Comparison of ENCODE assay signal across 17 cellular contexts in the genomic region with DNA sequence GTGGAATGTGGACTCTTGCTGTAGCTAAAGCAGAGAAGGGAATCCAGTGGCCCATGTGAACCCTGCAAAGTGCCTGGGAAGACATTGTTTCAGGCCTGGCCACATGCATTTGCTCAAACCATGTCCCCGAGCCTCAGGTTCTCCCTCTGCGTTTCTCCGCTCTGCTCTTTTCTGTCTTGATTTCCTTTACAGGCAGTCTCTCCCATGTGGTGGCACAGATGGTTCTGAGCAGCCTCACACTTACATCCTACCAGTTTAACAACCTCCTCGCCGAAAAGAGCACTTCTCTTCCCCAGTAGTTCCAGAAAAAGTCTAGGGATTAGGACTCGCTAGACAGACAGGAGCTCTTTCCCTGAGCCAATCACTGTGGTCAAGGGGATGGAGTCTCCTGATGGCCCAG. TPM values are rescaled to one million over a fixed set of nuclear protein-coding genes. Genes with fewer than 3 reads are reported as not detected.
DNase-seq lines count a peak whose midpoint lies in the region; ATAC-seq and TF ChIP-seq lines count a peak whose summit lies in the region.
"Had no signal": no experiment of that assay in that cellular context is flagged by ENCODE, and none has a peak within 500 bp of the region (broad histone marks: within the 10 kb centered on the region; RNA-seq: fewer than 3 reads in every experiment).

No MANE protein-coding gene starts in this region.

- DNase-seq in middle frontal gyrus (ENCODE audit: extremely low spot score, low spot score): peak; percentile 39
- no peak for DNase-seq in transverse colon
- DNase-seq in mucosa of descending colon: no peak
- DNase-seq in T-helper 2 cell treated with Interferon-gamma antibody and Interleukin-4, amounts not matched to agents 5 μg/mL and 100 μg/mL, for 36 hours (ENCODE audit: low spot score): no peak
- DNase-seq in breast epithelium (ENCODE audit: low spot score in 2 of 2): no peak
- DNase-seq: AML-193; CD4-positive, alpha-beta memory T cell; DMS153; DMS79; GDM1; HCEC 1CT; IMR-90 had no signal

- TF ChIP-seq EP300 in transverse colon (IDR thresholded peaks at IDR 0.05; ENCODE audit: low read depth): no peak

- peaks cover 5% of the 10 kb centered on the region for H3K9me3 Mint-ChIP-seq in T-helper 2 cell treated with Interferon-gamma antibody and Interleukin-4, amounts not matched to agents 5 μg/mL and 100 μg/mL, for 36 hours

- H3K36me3 ChIP-seq in transverse colon (no peaks in the 10 kb centered on the region), mucosa of descending colon (ENCODE audit: low read depth) (no peaks in the 10 kb centered on the region), breast epithelium (no peaks in the 10 kb centered on the region)
- H3K36me3 ChIP-seq: BLaER1 had no signal

- no peak for ATAC-seq in mucosa of descending colon
- ATAC-seq: GM23338 had no signal

- in situ Hi-C loops in transverse colon (cut with MboI; ENCODE audit: low pct_ligation_motif_present in 1 of 4, low pct_unique_long_range_greater_than_20kb in 1 of 4, low sequenced_read_pairs in 3 of 4): no loop called here

- intact Hi-C loops in transverse colon (cut with DNase I; ENCODE audit: low total_unique reads) (no loop called here), mucosa of descending colon (cut with DNase I, micrococcal nuclease) (no loop called here), breast epithelium (cut with DNase I; ENCODE audit: low total_unique reads) (no loop called here)

- H3K27me3 ChIP-seq in transverse colon: peaks cover 3% of the 10 kb centered on the region
- H3K27me3 ChIP-seq in breast epithelium: no peaks in the 10 kb centered on the region
- H3K27me3 ChIP-seq: BLaER1 had no signal

- H3K27me3 Mint-ChIP-seq in T-helper 2 cell treated with Interferon-gamma antibody and Interleukin-4, amounts not matched to agents 5 μg/mL and 100 μg/mL, for 36 hours (ENCODE audit: low read depth): peaks cover 5% of the 10 kb centered on the region

- TF ChIP-seq POLR2A in transverse colon (IDR thresholded peaks at IDR 0.05) (no peak), breast epithelium (IDR thresholded peaks at IDR 0.05) (no peak)

- H3K4me3 ChIP-seq in transverse colon: no peak overlapping the region
- no peak overlapping the region for H3K4me3 ChIP-seq in mucosa of descending colon
- no peak overlapping the region for H3K4me3 ChIP-seq in breast epithelium
- H3K4me3 ChIP-seq: BLaER1, GM23338 had no signal

- H3K27ac Mint-ChIP-seq in T-helper 2 cell treated with Interferon-gamma antibody and Interleukin-4, amounts not matched to agents 5 μg/mL and 100 μg/mL, for 36 hours: no peak overlapping the region
- H3K27ac Mint-ChIP-seq: GM23338 had no signal

- H3K9me3 ChIP-seq in transverse colon: no peaks in the 10 kb centered on the region
- no peaks in the 10 kb centered on the region for H3K9me3 ChIP-seq in mucosa of descending colon
- peaks cover 7 to 14% of the 10 kb centered on the region in 2 donors for H3K9me3 ChIP-seq in breast epithelium

- H3K27ac ChIP-seq in angular gyrus (ENCODE audit: low read depth, low read length) (peak overlapping the region; percentile 67), cingulate gyrus (ENCODE audit: low read depth, low read length) (peak overlapping the region; percentile 75), transverse colon (no peak overlapping the region), breast epithelium (no peak overlapping the region)
- H3K27ac ChIP-seq: BLaER1 had no signal

- H3K4me1 ChIP-seq in transverse colon (no peaks in the 10 kb centered on the region), mucosa of descending colon (ENCODE audit: low read depth) (no peaks in the 10 kb centered on the region), breast epithelium (no peaks in the 10 kb centered on the region)

- 87 to 95% methylated on average over 3 to 6 of the region's 6 CpGs for WGBS in transverse colon (ENCODE audit: low coverage in 1 of 2), 2 donors

- no peak for TF ChIP-seq CTCF in transverse colon (IDR thresholded peaks at IDR 0.05)
- TF ChIP-seq CTCF in mucosa of descending colon (IDR thresholded peaks at IDR 0.05): no peak
- no peak for TF ChIP-seq CTCF in breast epithelium (IDR thresholded peaks at IDR 0.05)

- H3K4me3 Mint-ChIP-seq in T-helper 2 cell treated with Interferon-gamma antibody and Interleukin-4, amounts not matched to agents 5 μg/mL and 100 μg/mL, for 36 hours: no peak overlapping the region
- H3K4me3 Mint-ChIP-seq: CD14-positive monocyte; CD4-positive, alpha-beta memory T cell; GM23338 had no signal

- H3K4me1 Mint-ChIP-seq in T-helper 2 cell treated with Interferon-gamma antibody and Interleukin-4, amounts not matched to agents 5 μg/mL and 100 μg/mL, for 36 hours (ENCODE audit: low read depth): no peaks in the 10 kb centered on the region
- H3K4me1 Mint-ChIP-seq: CD14-positive monocyte; CD4-positive, alpha-beta memory T cell; GM23338 had no signal

- no peaks in the 10 kb centered on the region for H3K36me3 Mint-ChIP-seq in T-helper 2 cell treated with Interferon-gamma antibody and Interleukin-4, amounts not matched to agents 5 μg/mL and 100 μg/mL, for 36 hours (ENCODE audit: low read depth)
- H3K36me3 Mint-ChIP-seq: CD14-positive monocyte; CD4-positive, alpha-beta memory T cell had no signal

RNA-seq across cellular contexts. Expression of gene MYH10, which starts 28.3 kb away (rescaled TPM):
- total RNA-seq in transverse colon: 10 to 100 TPM in 1 of 4 donors, 1 to 10 TPM in 3; 3.7 to 71.2 (median 8.3) TPM
- 10 to 100 TPM in 2 of 3 donors, 1 to 10 TPM in 1; 4.3 to 23.8 (median 10.1) TPM for total RNA-seq in mucosa of descending colon
- total RNA-seq in breast epithelium: 10 to 100 TPM; 46.2 to 54.7 (median 46.7) TPM

Comparison
In these comparisons a context has a peak if more than half of its experiments do, and no peak if none do; other contexts are left out.
1. H3K27ac ChIP-seq: peak in angular gyrus (single experiment) and cingulate gyrus (single experiment); none in transverse colon (0 of 4) and breast epithelium (0 of 2).